Comparison of ENCODE assay signal across 1 cellular context in the genomic region with DNA sequence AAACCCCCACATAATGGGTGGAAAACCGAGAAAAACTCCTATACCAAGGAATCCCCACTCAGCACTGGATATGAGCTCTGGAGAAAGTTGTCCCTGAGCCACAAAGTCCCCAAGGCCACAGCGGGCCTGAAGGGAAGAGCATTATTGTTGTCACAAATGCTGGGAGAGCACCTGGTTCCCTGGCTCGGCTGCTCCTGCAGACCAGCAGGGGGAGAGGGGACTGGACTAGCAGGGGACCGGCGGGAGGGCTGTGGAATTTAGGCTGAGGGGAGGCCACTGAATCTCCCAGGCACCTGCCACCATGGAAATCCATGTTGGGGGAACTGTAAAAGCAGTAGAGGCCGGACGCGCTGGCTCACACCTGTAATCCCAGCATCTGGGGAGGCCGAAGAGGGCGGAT.
A peak's percentile ranks its signal among the peaks of the same experiment; 100 is the strongest.
TF ChIP-seq lines count a peak whose summit lies in the region.

No MANE protein-coding gene starts in this region.

TF ChIP-seq in HepG2, 621 proteins besides CTCF, POLR2A, EP300 and RAD21:
- peak; percentile 20 for TF ChIP-seq STAG1 (CRISPR knock-in tag; IDR thresholded peaks at IDR 0.05)
- no peak for TF ChIP-seq ZKSCAN1 (IDR thresholded peaks at IDR 0.05; ENCODE audit: low read length)
- peak; percentile 22; the same call in 1 of the 2 replicates for TF ChIP-seq SAP130 (CRISPR knock-in tag; IDR thresholded peaks at IDR 0.05; ENCODE audit: low read depth)
